18 cellular contexts compared by ENCODE assay signal in the genomic region with DNA sequence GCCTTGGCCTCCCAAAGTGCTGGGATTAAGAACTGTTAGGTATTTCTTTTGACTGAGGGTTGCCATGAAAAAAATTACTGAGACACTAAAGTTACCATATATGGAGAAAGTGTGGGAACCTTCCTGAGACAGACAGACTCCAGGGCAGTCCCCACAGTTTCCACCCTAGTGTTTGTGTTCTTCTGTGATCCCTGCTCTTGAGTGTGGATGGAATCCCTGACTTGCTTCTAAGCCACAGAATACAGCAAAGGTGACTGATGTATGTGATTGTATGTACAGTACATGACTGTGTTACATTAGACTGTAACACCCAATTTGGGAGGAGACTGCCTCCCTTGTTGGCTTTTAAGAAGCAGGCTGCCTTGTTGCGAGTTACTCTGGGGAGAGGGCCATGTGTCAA. TPM values are rescaled to one million over a fixed set of nuclear protein-coding genes. Genes with fewer than 3 reads are reported as not detected.
DNase-seq lines count a peak whose midpoint lies in the region; ATAC-seq, FAIRE-seq and TF ChIP-seq lines count a peak whose summit lies in the region.
"Had no signal": no experiment of that assay in that cellular context is flagged by ENCODE, and none has a peak within 500 bp of the region (broad histone marks: within the 10 kb centered on the region; RNA-seq: fewer than 3 reads in every experiment).

No MANE protein-coding gene starts in this region.

- H3K27me3 Mint-ChIP-seq in activated T-cell treated with anti-CD3 and anti-CD28 coated beads, Interleukin-2, amount 50 U/mL, for 72 hours (ENCODE audit: low read depth) = no peaks in the 10 kb centered on the region
- no peaks in the 10 kb centered on the region for H3K27me3 Mint-ChIP-seq in activated CD8-positive, alpha-beta T cell treated with anti-CD3 and anti-CD28 coated beads for 36 hours
- no peaks in the 10 kb centered on the region for H3K27me3 Mint-ChIP-seq in naive B cell
- H3K27me3 Mint-ChIP-seq: brain; CD8-positive, alpha-beta memory T cell had no signal

- no peak for TF ChIP-seq CTCF in activated CD8-positive, alpha-beta T cell treated with anti-CD3 and anti-CD28 coated beads for 36 hours (IDR thresholded peaks at IDR 0.05)
- TF ChIP-seq CTCF in mucosa of descending colon (IDR thresholded peaks at IDR 0.05) = no peak

- ATAC-seq in activated T-cell treated with anti-CD3 and anti-CD28 coated beads, Interleukin-2, amount 50 U/mL, for 72 hours (replicated peaks in 1 of 2) = peak in 1 of 2 donors; percentile 5
- no peak for ATAC-seq in activated CD8-positive, alpha-beta T cell treated with anti-CD3 and anti-CD28 coated beads for 36 hours
- ATAC-seq in naive B cell (ENCODE audit: low read depth in 2 of 2) = no peak
- ATAC-seq in mucosa of descending colon = no peak
- ATAC-seq: left lung, pancreas had no signal

- H3K9me3 Mint-ChIP-seq in activated T-cell treated with anti-CD3 and anti-CD28 coated beads, Interleukin-2, amount 50 U/mL, for 72 hours = peaks cover 0 to 2% of the 10 kb centered on the region in 2 donors
- H3K9me3 Mint-ChIP-seq in activated CD8-positive, alpha-beta T cell treated with anti-CD3 and anti-CD28 coated beads for 36 hours = peaks cover 13% of the 10 kb centered on the region
- H3K9me3 Mint-ChIP-seq in naive B cell = peaks cover 0 to 12% (median 8%) of the 10 kb centered on the region in 7 donors
- H3K9me3 Mint-ChIP-seq: brain; CD8-positive, alpha-beta memory T cell had no signal

- H3K9me3 ChIP-seq in mucosa of descending colon = no peaks in the 10 kb centered on the region
- H3K9me3 ChIP-seq: left lung, pancreas had no signal

- peaks cover 0 to 3% of the 10 kb centered on the region in 2 donors for H3K36me3 Mint-ChIP-seq in activated T-cell treated with anti-CD3 and anti-CD28 coated beads, Interleukin-2, amount 50 U/mL, for 72 hours (ENCODE audit: insufficient read depth in 2 of 2)
- peaks cover 5% of the 10 kb centered on the region for H3K36me3 Mint-ChIP-seq in activated CD8-positive, alpha-beta T cell treated with anti-CD3 and anti-CD28 coated beads for 36 hours (ENCODE audit: low read depth)
- H3K36me3 Mint-ChIP-seq in naive B cell = peaks cover 0 to 7% of the 10 kb centered on the region in 2 donors
- H3K36me3 Mint-ChIP-seq: brain; CD8-positive, alpha-beta memory T cell had no signal

- H3K4me1 ChIP-seq in mucosa of descending colon (ENCODE audit: low read depth) = no peaks in the 10 kb centered on the region
- H3K4me1 ChIP-seq: pancreas had no signal

- peak overlapping the region; percentile 41 to 43 for H3K4me3 Mint-ChIP-seq in activated T-cell treated with anti-CD3 and anti-CD28 coated beads, Interleukin-2, amount 50 U/mL, for 72 hours
- no peak overlapping the region for H3K4me3 Mint-ChIP-seq in activated CD8-positive, alpha-beta T cell treated with anti-CD3 and anti-CD28 coated beads for 36 hours
- peak overlapping the region in 3 of 8 donors; percentile 12 to 61 (median 32) for H3K4me3 Mint-ChIP-seq in naive B cell
- H3K4me3 Mint-ChIP-seq: brain; CD8-positive, alpha-beta memory T cell had no signal

- H3K4me3 ChIP-seq in mucosa of descending colon = no peak overlapping the region
- H3K4me3 ChIP-seq: left lung, pancreas had no signal

- CTCF ChIA-PET in activated CD8-positive, alpha-beta T cell treated with anti-CD3 and anti-CD28 coated beads for 36 hours (lab: Charles Lee) = interaction anchor here (1.0 kb wide), 1 partner anchor 143 kb away, joined by 3 read pairs; no protein-coding TSS in a partner anchor

- POLR2A ChIA-PET in activated CD8-positive, alpha-beta T cell treated with anti-CD3 and anti-CD28 coated beads for 36 hours (lab: Charles Lee) = no interaction called here

- DNase-seq in activated T-cell treated with anti-CD3 and anti-CD28 coated beads, Interleukin-2, amount 50 U/mL, for 72 hours = no peak
- DNase-seq in activated T-cell treated with anti-CD3 and anti-CD28 coated beads, Interleukin-2, amount 50 U/mL, for 1 hour = no peak
- DNase-seq in GM19239 (ENCODE audit: insufficient read length, low spot score) (no peak), naive B cell (no peak), NCI-H446 treated with DMSO at 0.1 percent for 48 hours (lab: John Stamatoyannopoulos, UW) (no peak), NCI-H748 treated with DMSO at 0.1 percent for 48 hours (lab: John Stamatoyannopoulos, UW) (no peak), mucosa of descending colon (no peak)
- DNase-seq in activated CD8-positive, alpha-beta T cell treated with anti-CD3 and anti-CD28 coated beads for 36 hours = no peak
- DNase-seq: CD8-positive, alpha-beta memory T cell; Kasumi-1; left lung; NCI-H1417; pancreas; Right ventricle myocardium superior; stimulated activated naive CD4-positive, alpha-beta T cell treated with Interleukin-2 at 50 U/mL for 16 hours had no signal

- peak overlapping the region; percentile 48 for H3K27ac Mint-ChIP-seq in activated T-cell treated with anti-CD3 and anti-CD28 coated beads, Interleukin-2, amount 50 U/mL, for 72 hours
- H3K27ac Mint-ChIP-seq in activated CD8-positive, alpha-beta T cell treated with anti-CD3 and anti-CD28 coated beads for 36 hours = peak overlapping the region; percentile 76
- peak overlapping the region in 5 of 6 donors; percentile 54 to 88 (median 78) for H3K27ac Mint-ChIP-seq in naive B cell
- H3K27ac Mint-ChIP-seq: brain had no signal

- FAIRE-seq in GM19239 (lab: Jason Lieb, UNC) = peak; percentile 82
- FAIRE-seq: pancreas, urothelium cell line had no signal

- H3K36me3 ChIP-seq in mucosa of descending colon (ENCODE audit: low read depth) = no peaks in the 10 kb centered on the region
- H3K36me3 ChIP-seq: left lung, pancreas had no signal

- H3K4me1 Mint-ChIP-seq in activated T-cell treated with anti-CD3 and anti-CD28 coated beads, Interleukin-2, amount 50 U/mL, for 72 hours (ENCODE audit: low read depth) = peaks cover 97% of the 10 kb centered on the region
- peaks cover 84% of the 10 kb centered on the region for H3K4me1 Mint-ChIP-seq in activated CD8-positive, alpha-beta T cell treated with anti-CD3 and anti-CD28 coated beads for 36 hours (ENCODE audit: low read depth)
- peaks cover 47 to 93% (median 74%) of the 10 kb centered on the region in 3 donors for H3K4me1 Mint-ChIP-seq in naive B cell

- intact Hi-C loops in activated CD8-positive, alpha-beta T cell treated with anti-CD3 and anti-CD28 coated beads for 36 hours (cut with micrococcal nuclease) = no loop called here
- intact Hi-C loops in mucosa of descending colon (cut with DNase I, micrococcal nuclease) = no loop called here

RNA-seq across cellular contexts. Expression of gene ADAM19, which starts 24.7 kb away (rescaled TPM):
- total RNA-seq in activated T-cell treated with anti-CD3 and anti-CD28 coated beads, Interleukin-2, amount 50 U/mL, for 72 hours = 100 to 1,000 TPM in 1 of 2 donors, 10 to 100 TPM in 1; 50.2 to 127 TPM
- total RNA-seq in activated CD8-positive, alpha-beta T cell treated with anti-CD3 and anti-CD28 coated beads for 36 hours = 10 to 100 TPM; 12.3 to 12.9 TPM
- polyA plus RNA-seq in naive B cell (ENCODE audit: low read depth in 6 of 6) = 10 to 100 TPM in 5 of 6 donors, 1 to 10 TPM in 1; 6.3 to 75.5 (median 43.4) TPM
- total RNA-seq in mucosa of descending colon = 10 to 100 TPM in 1 of 3 donors, 1 to 10 TPM in 2; 6.4 to 32.6 (median 8.9) TPM

RNA-seq across cellular contexts. Expression of gene SOX30, which starts 52.0 kb away (rescaled TPM):
- total RNA-seq in activated T-cell treated with anti-CD3 and anti-CD28 coated beads, Interleukin-2, amount 50 U/mL, for 72 hours = 1 to 10 TPM in 1 of 2 donors, under 1 TPM in 1; 0.34 to 2.0 TPM
- under 1 TPM; 0.11 to 0.16 TPM for total RNA-seq in activated CD8-positive, alpha-beta T cell treated with anti-CD3 and anti-CD28 coated beads for 36 hours
- polyA plus RNA-seq in naive B cell (ENCODE audit: low read depth in 6 of 6) = 1 to 10 TPM in 2 of 6 donors, under 1 TPM in 4; 0.42 to 1.1 (median 0.83) TPM
- total RNA-seq in mucosa of descending colon = under 1 TPM; 0.22 to 0.29 (median 0.29) TPM
- total RNA-seq: dermis microvascular lymphatic vessel endothelial cell, pancreas had no signal
